ENCODE assay signal across 20 cellular contexts in the genomic region with DNA sequence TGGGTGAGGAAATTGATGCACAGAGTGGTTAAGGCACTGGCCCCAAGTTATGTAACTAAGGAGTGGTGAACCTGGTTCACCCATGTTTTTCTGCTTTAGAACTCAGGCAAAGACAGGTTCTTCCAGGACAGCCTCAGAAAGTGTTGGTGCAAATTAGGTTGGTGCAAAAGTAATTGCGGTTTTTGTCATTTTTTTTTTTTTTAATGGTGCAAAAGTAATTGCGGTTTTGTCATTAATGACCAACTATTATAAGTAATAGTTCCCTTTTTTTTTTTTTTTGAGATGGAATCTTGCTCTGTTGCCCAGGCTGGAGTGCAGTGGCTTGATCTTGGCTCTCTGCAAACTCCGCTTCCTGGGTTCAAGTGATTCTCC. TPM values are rescaled to one million over a fixed set of nuclear protein-coding genes. Genes with fewer than 3 reads are reported as not detected.
"Had no signal": no experiment of that assay in that cellular context is flagged by ENCODE, and none has a peak within 500 bp of the region (broad histone marks: within the 10 kb centered on the region; RNA-seq: fewer than 3 reads in every experiment).

No MANE protein-coding gene starts in this region.

- H3K27ac Mint-ChIP-seq: naive thymus-derived CD4-positive, alpha-beta T cell; nephron progenitor cell had no signal

- H3K27me3 ChIP-seq: dorsolateral prefrontal cortex, sigmoid colon had no signal

- H3K4me3 ChIP-seq: coronary artery, dorsolateral prefrontal cortex, sigmoid colon, skin epidermis had no signal

- H3K36me3 ChIP-seq: sigmoid colon had no signal

- H3K27ac ChIP-seq: coronary artery, dorsolateral prefrontal cortex, sigmoid colon had no signal

- H3K4me3 Mint-ChIP-seq: naive thymus-derived CD4-positive, alpha-beta T cell; nephron progenitor cell had no signal

- H3K9me3 ChIP-seq: sigmoid colon had no signal

- DNase-seq: dorsolateral prefrontal cortex; effector CD8-positive, alpha-beta T cell; foreskin melanocyte; hippocampal formation; mammary epithelial cell; naive thymus-derived CD4-positive, alpha-beta T cell; nephron progenitor cell; posterior cingulate gyrus; sigmoid colon; stimulated activated CD4-positive, alpha-beta T cell treated with anti-CD3 and anti-CD28 coated beads, Interleukin-12 subunit alpha, Interleukin-12 subunit beta, amount 100 ng/mL, for 4 hours; stimulated activated naive CD4-positive, alpha-beta T cell had no signal

RNA-seq across cellular contexts. Expression of a gene that starts 17.3 kb away (rescaled TPM):
- total RNA-seq: kidney epithelial cell; mammary epithelial cell; mesenteric fat pad; mononuclear cell; naive thymus-derived CD4-positive, alpha-beta T cell; osteocyte; pulmonary artery endothelial cell; sigmoid colon; urinary bladder had no signal
- polyA plus RNA-seq: esophagus; mammary epithelial cell; naive thymus-derived CD4-positive, alpha-beta T cell; urinary bladder had no signal
